ENCODE assay signal across 14 cellular contexts in the genomic region with DNA sequence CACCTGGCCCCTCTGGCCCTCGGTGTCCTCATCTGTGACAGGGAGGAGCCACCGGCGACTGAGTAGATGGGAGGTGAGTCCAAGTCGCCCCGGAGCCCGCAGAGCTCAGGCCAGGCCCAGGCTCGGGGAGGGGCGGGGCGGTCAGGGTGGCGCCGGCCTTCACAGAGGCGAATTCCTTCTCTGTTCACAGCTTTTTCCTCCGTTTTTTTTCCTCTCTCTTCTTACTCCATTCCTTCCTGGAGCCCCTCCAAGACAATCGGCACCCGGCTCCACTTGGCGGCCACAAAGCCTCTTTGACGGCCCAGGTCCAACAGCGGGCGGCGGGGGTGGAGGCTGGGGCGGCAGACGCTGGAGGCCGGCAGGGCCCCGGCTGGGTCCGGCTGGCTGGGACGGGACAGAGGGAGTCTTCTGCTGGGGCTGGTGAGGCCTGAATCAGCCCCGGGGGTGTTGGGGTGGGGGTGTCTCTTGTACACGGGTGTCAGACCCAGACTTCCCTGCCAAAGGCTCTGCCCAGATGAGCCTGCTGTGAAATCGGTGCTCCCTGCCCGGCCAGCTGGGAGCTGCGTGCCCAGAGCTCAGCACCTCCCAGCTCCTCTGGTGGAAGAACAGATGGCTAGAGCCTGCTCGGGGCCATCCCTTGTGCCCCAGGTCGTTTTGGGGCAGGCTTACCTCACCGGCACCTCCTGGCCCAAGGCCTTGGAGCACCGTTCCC. TPM values are rescaled to one million over a fixed set of nuclear protein-coding genes. Genes with fewer than 3 reads are reported as not detected.
A peak's percentile ranks its signal among the peaks of the same experiment; 100 is the strongest.
DNase-seq lines count a peak whose midpoint lies in the region; ATAC-seq and TF ChIP-seq lines count a peak whose summit lies in the region.
"Had no signal": no experiment of that assay in that cellular context is flagged by ENCODE, and none has a peak within 500 bp of the region (broad histone marks: within the 10 kb centered on the region; RNA-seq: fewer than 3 reads in every experiment).

No MANE protein-coding gene starts in this region.

- 16 to 23% methylated on average over 24 to 31 of the region's 35 CpGs for WGBS in tibial nerve, 2 donors

- TF ChIP-seq EP300 in tibial nerve (IDR thresholded peaks at IDR 0.05): peak in 1 of 2 donors; percentile 64

- BruUV-seq in Panc1 (replicated peaks; lab: Mats Ljungman, UMichigan): no TSS peak

- intact Hi-C loops in Panc1 (cut with micrococcal nuclease; ENCODE audit: unreplicated experiment): no loop called here
- intact Hi-C loops in mucosa of descending colon (cut with DNase I, micrococcal nuclease): no loop called here

- peak overlapping the region; percentile 4 for H2AFZ ChIP-seq in fibroblast of lung (ENCODE audit: low read length)

- H3K79me2 ChIP-seq in fibroblast of lung (ENCODE audit: control insufficient read depth, insufficient read depth, low read length): no peaks in the 10 kb centered on the region

- DNase-seq in Panc1 (ENCODE audit: low read depth, low spot score): no peak
- peak; percentile 79 to 83 for DNase-seq in fibroblast of lung (ENCODE audit: low read depth in 2 of 2)
- no peak for DNase-seq in mucosa of descending colon
- DNase-seq in tibial nerve (ENCODE audit: low spot score in 2 of 2): peak in 1 of 2 donors; percentile 40
- no peak for DNase-seq in NCI-H2171 treated with DMSO at 0.1 percent for 48 hours (lab: John Stamatoyannopoulos, UW)
- no peak for DNase-seq in NK-92 treated with Interleukin-12 subunit alpha and Interleukin-12 subunit beta, amount 100 ng/mL, for 24 hours (lab: John Stamatoyannopoulos, UW)
- DNase-seq in kidney tubule cell (ENCODE audit: low spot score): no peak
- DNase-seq: NCI-H82, spleen, SW 1271 had no signal

- H4K20me1 ChIP-seq in fibroblast of lung (ENCODE audit: control insufficient read depth, extremely low read depth, insufficient read depth, low read length): no peaks in the 10 kb centered on the region

- POLR2A ChIA-PET in Panc1 (lab: Charles Lee): no interaction called here

- TF ChIP-seq CTCF in Panc1 (IDR thresholded peaks at IDR 0.05) (no peak), fibroblast of lung (conservative IDR thresholded peaks at IDR 0.05 in 1 of 2, IDR thresholded peaks at IDR 0.05 in 1 of 2; ENCODE audit: low read depth in 1 of 2, low read length in 2 of 2) (no peak), mucosa of descending colon (IDR thresholded peaks at IDR 0.05) (no peak), tibial nerve (IDR thresholded peaks at IDR 0.05) (no peak)

- no peaks in the 10 kb centered on the region for H3K9me3 ChIP-seq in Panc1 (ENCODE audit: control insufficient read depth, insufficient read depth, low read depth, low read length)
- H3K9me3 ChIP-seq in fibroblast of lung (ENCODE audit: control insufficient read depth, insufficient read depth, low read depth, low read length): no peaks in the 10 kb centered on the region
- no peaks in the 10 kb centered on the region for H3K9me3 ChIP-seq in mucosa of descending colon
- H3K9me3 ChIP-seq in tibial nerve: no peaks in the 10 kb centered on the region
- H3K9me3 ChIP-seq: spleen had no signal

- peak overlapping the region; percentile 63 for H3K4me2 ChIP-seq in fibroblast of lung (ENCODE audit: extremely low read depth, insufficient read depth, low read length)

- H3K9ac ChIP-seq in fibroblast of lung (ENCODE audit: insufficient read depth, low read length): peak overlapping the region; percentile 23

- peaks cover 35% of the 10 kb centered on the region for H3K4me1 ChIP-seq in Panc1 (ENCODE audit: control insufficient read depth, insufficient read depth, low read length)
- H3K4me1 ChIP-seq in fibroblast of lung (ENCODE audit: control insufficient read depth, extremely low read depth, insufficient read depth, low read length): peaks cover 2% of the 10 kb centered on the region
- peaks cover 5% of the 10 kb centered on the region for H3K4me1 ChIP-seq in mucosa of descending colon (ENCODE audit: low read depth)
- peaks cover 5 to 78% (median 32%) of the 10 kb centered on the region in 4 donors for H3K4me1 ChIP-seq in tibial nerve

- CTCF ChIA-PET in Panc1 (lab: Charles Lee): no interaction called here

- TF ChIP-seq POLR2A in tibial nerve (IDR thresholded peaks at IDR 0.05): no peak

- H3K27me3 ChIP-seq in Panc1 (ENCODE audit: control insufficient read depth, insufficient read depth, low read length) (no peaks in the 10 kb centered on the region), fibroblast of lung (ENCODE audit: control insufficient read depth, insufficient read depth, low read length) (no peaks in the 10 kb centered on the region), tibial nerve (no peaks in the 10 kb centered on the region)

- H3K4me3 ChIP-seq in Panc1 (ENCODE audit: low read depth in 2 of 2, low read length in 2 of 2) (no peak overlapping the region), fibroblast of lung (replicated peaks in 1 of 4; ENCODE audit: control extremely low read depth in 1 of 4, insufficient read depth in 1 of 4, low read depth in 3 of 4, low read length in 4 of 4) (peak overlapping the region in 1 of 4 experiments; percentile 16), mucosa of descending colon (no peak overlapping the region), tibial nerve (peak overlapping the region in 2 of 4 donors; percentile 7 to 36)
- H3K4me3 ChIP-seq: lung, spleen had no signal

- peak overlapping the region; percentile 39 for H3K27ac ChIP-seq in Panc1 (ENCODE audit: low read length)
- H3K27ac ChIP-seq in fibroblast of lung (ENCODE audit: insufficient read depth, low read length): no peak overlapping the region
- peak overlapping the region; percentile 5 to 80 (median 50) for H3K27ac ChIP-seq in tibial nerve
- H3K27ac ChIP-seq: spleen had no signal

- in situ Hi-C loops in Panc1 (cut with HindIII; ENCODE audit: low pct_unique_long_range_greater_than_20kb, low sequenced_read_pairs): no loop called here

- H3K36me3 ChIP-seq in Panc1 (ENCODE audit: control insufficient read depth, insufficient read depth, low read length) (no peaks in the 10 kb centered on the region), fibroblast of lung (ENCODE audit: control insufficient read depth, insufficient read depth, low read length) (no peaks in the 10 kb centered on the region), mucosa of descending colon (ENCODE audit: low read depth) (no peaks in the 10 kb centered on the region), tibial nerve (no peaks in the 10 kb centered on the region)
- H3K36me3 ChIP-seq: spleen had no signal

- no peak for ATAC-seq in Panc1
- peak; percentile 6 for ATAC-seq in mucosa of descending colon
- ATAC-seq in HG02885 (IDR thresholded peaks at IDR 0.05; ENCODE audit: poor library complexity, unreplicated experiment): no peak
- ATAC-seq: activated naive CD4-positive, alpha-beta T cell treated with anti-CD3 and anti-CD28 coated beads, Interleukin-2, amount 50 U/mL, for 72 hours had no signal

RNA-seq across cellular contexts. Expression of a gene that starts 22.6 kb away (rescaled TPM):
- 43.1 TPM for total RNA-seq in Panc1 (2021; ENCODE audit: unreplicated experiment)
- polyA plus RNA-seq in Panc1 (2012; ENCODE audit: insufficient read length): 57.6 TPM
- total RNA-seq in fibroblast of lung: 5.6 and 6.1 TPM in 2 replicates
- 10.0 and 21.2 TPM in 2 replicates for polyA plus RNA-seq in fibroblast of lung
- 10.7 and 18.2 TPM in 2 replicates for polyA plus RNA-seq in fibroblast of lung (2012)
- 74.1 and 108 TPM in 2 replicates for polyA minus RNA-seq in fibroblast of lung (ENCODE audit: low replicate concordance)
- total RNA-seq in mucosa of descending colon: 10 to 100 TPM; 14.7 to 19.3 (median 16.9) TPM
- 10 to 100 TPM; 18.1 to 39.6 (median 26.4) TPM for total RNA-seq in tibial nerve

RNA-seq across cellular contexts. Expression of a gene that starts 40.8 kb away (rescaled TPM):
- total RNA-seq in Panc1 (2021; ENCODE audit: unreplicated experiment): 1.8 TPM
- polyA plus RNA-seq in Panc1 (2012; ENCODE audit: insufficient read length): 3.2 TPM
- 0.26 and 0.33 TPM in 2 replicates for total RNA-seq in fibroblast of lung
- polyA plus RNA-seq in fibroblast of lung: 0.05 and 0.07 TPM in 2 replicates
- 0.86 and 1.7 TPM in 2 replicates for polyA plus RNA-seq in fibroblast of lung (2012)
- not detected in 2 replicates for polyA minus RNA-seq in fibroblast of lung (ENCODE audit: low replicate concordance)
- 1 to 10 TPM in 2 of 3 donors, under 1 TPM in 1; 0.85 to 2.8 (median 1.9) TPM for total RNA-seq in mucosa of descending colon
- under 1 TPM in 3 of 4 donors, not detected in 1; 0.20 to 0.30 (median 0.21) TPM for total RNA-seq in tibial nerve
- total RNA-seq: activated naive CD4-positive, alpha-beta T cell treated with anti-CD3 and anti-CD28 coated beads, Interleukin-2, amount 50 U/mL, for 72 hours; H4 had no signal

RNA-seq across cellular contexts. Expression of a gene that starts 47.2 kb away (rescaled TPM):
- total RNA-seq in Panc1 (2021; ENCODE audit: unreplicated experiment) (30.6 TPM), fibroblast of lung (10.3 and 11.1 TPM in 2 replicates), mucosa of descending colon (10 to 100 TPM; 29.7 to 45.7 (median 33.4) TPM), tibial nerve (10 to 100 TPM; 23.9 to 79.4 (median 52.9) TPM)
- 28.5 TPM for polyA plus RNA-seq in Panc1 (2012; ENCODE audit: insufficient read length)
- polyA plus RNA-seq in fibroblast of lung: 2.1 and 3.1 TPM in 2 replicates
- polyA plus RNA-seq in fibroblast of lung (2012): 5.9 TPM in 2 replicates
- polyA minus RNA-seq in fibroblast of lung (ENCODE audit: low replicate concordance): 4.8 and 6.4 TPM in 2 replicates

Comparison
In these comparisons a context has a peak if more than half of its experiments do, and no peak if none do; other contexts are left out.
1. DNase-seq: peak in fibroblast of lung (2 of 2); none in Panc1 (single experiment), mucosa of descending colon (0 of 3), NCI-H2171 treated with DMSO at 0.1 percent for 48 hours (single experiment), NK-92 treated with Interleukin-12 subunit alpha and Interleukin-12 subunit beta, amount 100 ng/mL, for 24 hours (single experiment) and kidney tubule cell (single experiment).